ENCODE assay signal across 14 cellular contexts in genomic region chr4:122117743-122118142, GRCh38. TPM values are rescaled to one million over a fixed set of nuclear protein-coding genes. Genes with fewer than 3 reads are reported as not detected.
DNase-seq lines count a peak whose midpoint lies in the region; ATAC-seq and TF ChIP-seq lines count a peak whose summit lies in the region.
"Had no signal": no experiment of that assay in that cellular context is flagged by ENCODE, and none has a peak within 500 bp of the region (broad histone marks: within the 10 kb centered on the region; RNA-seq: fewer than 3 reads in every experiment).

No MANE protein-coding gene starts in this region.

- no peaks in the 10 kb centered on the region for H3K36me3 Mint-ChIP-seq in T-cell

- H3K9me3 Mint-ChIP-seq in stimulated activated naive CD8-positive, alpha-beta T cell treated with anti-CD3 and anti-CD28 coated beads, Interleukin-15, amount 100 ng/mL, for 72 hours = peaks cover 7 to 20% of the 10 kb centered on the region in 2 donors
- peaks cover 0 to 12% (median 7%) of the 10 kb centered on the region in 3 donors for H3K9me3 Mint-ChIP-seq in T-cell
- H3K9me3 Mint-ChIP-seq: nephron had no signal

- no peak overlapping the region for H3K23ac ChIP-seq in mesendoderm (ENCODE audit: low read length)

- no peaks in the 10 kb centered on the region for H3K9me2 ChIP-seq in hepatocyte (replicated peaks; ENCODE audit: insufficient read depth)

- H2BK5ac ChIP-seq in mesendoderm (ENCODE audit: low read length) = no peak overlapping the region

- no peak for TF ChIP-seq CTCF in hepatocyte (IDR thresholded peaks at IDR 0.05; ENCODE audit: poor library complexity)

- H2AFZ ChIP-seq in hepatocyte = no peak overlapping the region

- no peak overlapping the region for H2BK15ac ChIP-seq in mesendoderm (replicated peaks; ENCODE audit: low read depth)

- H3K27ac ChIP-seq in mesendoderm (ENCODE audit: low read depth, low read length) (no peak overlapping the region), hepatocyte (no peak overlapping the region)
- H3K27ac ChIP-seq: body of pancreas, SK-N-MC had no signal

- ATAC-seq in stimulated activated naive CD8-positive, alpha-beta T cell treated with anti-CD3 and anti-CD28 coated beads, Interleukin-15, amount 100 ng/mL, for 72 hours = peak; percentile 76
- no peak for ATAC-seq in stimulated activated naive CD8-positive, alpha-beta T cell treated with anti-CD3 and anti-CD28 coated beads, Interleukin-15, Interleukin-2, amounts not matched to agents 100 U/mL and 50 U/mL, for 24 hours
- ATAC-seq in T-cell (replicated peaks in 1 of 4) = peak; percentile 66 to 93 (median 83)
- no peak for ATAC-seq in GM18867 (IDR thresholded peaks at IDR 0.05; ENCODE audit: unreplicated experiment)
- ATAC-seq: body of pancreas had no signal

- no peak overlapping the region for H4K5ac ChIP-seq in mesendoderm (ENCODE audit: low read length)

- H3K27me3 ChIP-seq in mesendoderm (ENCODE audit: insufficient read depth, low read length, poor library complexity) (no peaks in the 10 kb centered on the region), hepatocyte (no peaks in the 10 kb centered on the region)
- H3K27me3 ChIP-seq: body of pancreas had no signal

- H3K4me1 ChIP-seq in mesendoderm (ENCODE audit: control insufficient read depth, low read depth, low read length) (no peaks in the 10 kb centered on the region), hepatocyte (ENCODE audit: insufficient read depth) (no peaks in the 10 kb centered on the region)
- H3K4me1 ChIP-seq: body of pancreas had no signal

- no peak overlapping the region for H3K4me3 Mint-ChIP-seq in stimulated activated naive CD8-positive, alpha-beta T cell treated with anti-CD3 and anti-CD28 coated beads, Interleukin-15, amount 100 ng/mL, for 72 hours
- peak overlapping the region in 1 of 3 donors; percentile 1 for H3K4me3 Mint-ChIP-seq in T-cell
- H3K4me3 Mint-ChIP-seq: nephron had no signal

- H3K4me3 ChIP-seq in mesendoderm (ENCODE audit: low read length) (no peak overlapping the region), hepatocyte (no peak overlapping the region)
- H3K4me3 ChIP-seq: body of pancreas, SK-N-MC had no signal

- no peak overlapping the region for H3K56ac ChIP-seq in mesendoderm (ENCODE audit: low read length)

- H3K36me3 ChIP-seq in mesendoderm (ENCODE audit: control insufficient read depth, insufficient read depth, low read length) (no peaks in the 10 kb centered on the region), hepatocyte (replicated peaks; ENCODE audit: insufficient read depth, low read depth) (no peaks in the 10 kb centered on the region)

- H3K79me2 ChIP-seq in mesendoderm (ENCODE audit: control insufficient read depth, insufficient read depth, low read length) (no peaks in the 10 kb centered on the region), hepatocyte (no peaks in the 10 kb centered on the region)

- no peaks in the 10 kb centered on the region for H4K20me1 ChIP-seq in hepatocyte (ENCODE audit: insufficient read depth, poor library complexity, severe bottlenecking)

- no peak overlapping the region for H3K4ac ChIP-seq in mesendoderm (ENCODE audit: low read depth, low read length)

- no peaks in the 10 kb centered on the region for H3K9me3 ChIP-seq in hepatocyte (ENCODE audit: low read depth)
- H3K9me3 ChIP-seq: body of pancreas had no signal

- no peak overlapping the region for H3K18ac ChIP-seq in mesendoderm (ENCODE audit: low read length)

- DNase-seq in stimulated activated naive CD8-positive, alpha-beta T cell treated with anti-CD3 and anti-CD28 coated beads, Interleukin-15, amount 100 ng/mL, for 72 hours = no peak
- no peak for DNase-seq in stimulated activated naive CD8-positive, alpha-beta T cell treated with anti-CD3 and anti-CD28 coated beads, Interleukin-15, Interleukin-2, amounts not matched to agents 100 U/mL and 50 U/mL, for 24 hours
- DNase-seq in T-cell (peak in 6 of 34 experiments; percentile 2 to 32 (median 6)), fibroblast of gingiva (ENCODE audit: low read depth) (peak; percentile 62), mesendoderm (no peak), hepatocyte (ENCODE audit: low spot score) (no peak), NCI-H1105 (lab: John Stamatoyannopoulos, UW) (no peak)
- DNase-seq: body of pancreas, C1 segment of cervical spinal cord, NCI-H526 treated with DMSO at 0.1 percent for 48 hours, small intestine had no signal

- WGBS in mesendoderm (ENCODE audit: extremely low coverage, insufficient coverage, low lambda C conversion rate) = no CpG with 5 or more reads among the region's 1 CpG
- 94% methylated on average over 1 of the region's 1 CpG for WGBS in hepatocyte (ENCODE audit: low lambda C conversion rate, missing lambda C conversion rate)

- no peak overlapping the region for H4K8ac ChIP-seq in mesendoderm (ENCODE audit: low read depth, low read length)

- H3K9ac ChIP-seq in mesendoderm (ENCODE audit: low read length) = no peak overlapping the region

- no peak overlapping the region for H2BK120ac ChIP-seq in mesendoderm (ENCODE audit: low read depth, low read length)

- H3K4me2 ChIP-seq in mesendoderm (ENCODE audit: low read length) = no peak overlapping the region
- no peak overlapping the region for H3K4me2 ChIP-seq in hepatocyte

- H2AK5ac ChIP-seq in mesendoderm (ENCODE audit: low read length) = no peak overlapping the region

- POLR2A ChIA-PET in T-cell (lab: Charles Lee) = interaction anchor here in 1 of 2 donors (0.5 to 0.7 kb wide), 2 partner anchors 552 to 732 kb away, joined by 3 read pairs; no protein-coding TSS in a partner anchor

- H3K4me1 Mint-ChIP-seq in stimulated activated naive CD8-positive, alpha-beta T cell treated with anti-CD3 and anti-CD28 coated beads, Interleukin-15, amount 100 ng/mL, for 72 hours = peaks cover 13% of the 10 kb centered on the region
- peaks cover 22 to 24% (median 22%) of the 10 kb centered on the region in 3 donors for H3K4me1 Mint-ChIP-seq in T-cell
- H3K4me1 Mint-ChIP-seq: nephron had no signal

- H3K27ac Mint-ChIP-seq in stimulated activated naive CD8-positive, alpha-beta T cell treated with anti-CD3 and anti-CD28 coated beads, Interleukin-15, amount 100 ng/mL, for 72 hours = no peak overlapping the region
- H3K27ac Mint-ChIP-seq in T-cell = peak overlapping the region; percentile 62 to 88
- H3K27ac Mint-ChIP-seq: nephron had no signal

- H3K79me1 ChIP-seq in mesendoderm (ENCODE audit: low read length) = no peaks in the 10 kb centered on the region

- CTCF ChIA-PET in T-cell (lab: Charles Lee) = no interaction called here

- no peaks in the 10 kb centered on the region for H3K27me3 Mint-ChIP-seq in stimulated activated naive CD8-positive, alpha-beta T cell treated with anti-CD3 and anti-CD28 coated beads, Interleukin-15, amount 100 ng/mL, for 72 hours
- no peaks in the 10 kb centered on the region for H3K27me3 Mint-ChIP-seq in T-cell

RNA-seq across cellular contexts. Expression of gene BLTP1, which starts 34.4 kb away (rescaled TPM):
- total RNA-seq in T-cell = 100 to 1,000 TPM in 1 of 5 donors, 10 to 100 TPM in 4; 58.8 to 115 (median 65.3) TPM
- 10.1 TPM for polyA plus RNA-seq in mesendoderm (2013, experiment 1 of 2)
- 9.9 TPM for polyA plus RNA-seq in mesendoderm (2013, experiment 2 of 2)
- total RNA-seq in hepatocyte = 70.2 and 82.3 TPM in 2 replicates
- polyA plus RNA-seq in hepatocyte = 7.7 and 10.2 TPM in 2 replicates

Comparison
In these comparisons a context has a peak if more than half of its experiments do, and no peak if none do; other contexts are left out.
1. ATAC-seq: peak in stimulated activated naive CD8-positive, alpha-beta T cell treated with anti-CD3 and anti-CD28 coated beads, Interleukin-15, amount 100 ng/mL, for 72 hours (single experiment) and T-cell (4 of 4); none in stimulated activated naive CD8-positive, alpha-beta T cell treated with anti-CD3 and anti-CD28 coated beads, Interleukin-15, Interleukin-2, amounts not matched to agents 100 U/mL and 50 U/mL, for 24 hours (single experiment) and GM18867 (single experiment).
2. H3K27ac Mint-ChIP-seq: peak in T-cell (2 of 2); none in stimulated activated naive CD8-positive, alpha-beta T cell treated with anti-CD3 and anti-CD28 coated beads, Interleukin-15, amount 100 ng/mL, for 72 hours (0 of 2).